9 cellular contexts compared by ENCODE assay signal in the genomic region with DNA sequence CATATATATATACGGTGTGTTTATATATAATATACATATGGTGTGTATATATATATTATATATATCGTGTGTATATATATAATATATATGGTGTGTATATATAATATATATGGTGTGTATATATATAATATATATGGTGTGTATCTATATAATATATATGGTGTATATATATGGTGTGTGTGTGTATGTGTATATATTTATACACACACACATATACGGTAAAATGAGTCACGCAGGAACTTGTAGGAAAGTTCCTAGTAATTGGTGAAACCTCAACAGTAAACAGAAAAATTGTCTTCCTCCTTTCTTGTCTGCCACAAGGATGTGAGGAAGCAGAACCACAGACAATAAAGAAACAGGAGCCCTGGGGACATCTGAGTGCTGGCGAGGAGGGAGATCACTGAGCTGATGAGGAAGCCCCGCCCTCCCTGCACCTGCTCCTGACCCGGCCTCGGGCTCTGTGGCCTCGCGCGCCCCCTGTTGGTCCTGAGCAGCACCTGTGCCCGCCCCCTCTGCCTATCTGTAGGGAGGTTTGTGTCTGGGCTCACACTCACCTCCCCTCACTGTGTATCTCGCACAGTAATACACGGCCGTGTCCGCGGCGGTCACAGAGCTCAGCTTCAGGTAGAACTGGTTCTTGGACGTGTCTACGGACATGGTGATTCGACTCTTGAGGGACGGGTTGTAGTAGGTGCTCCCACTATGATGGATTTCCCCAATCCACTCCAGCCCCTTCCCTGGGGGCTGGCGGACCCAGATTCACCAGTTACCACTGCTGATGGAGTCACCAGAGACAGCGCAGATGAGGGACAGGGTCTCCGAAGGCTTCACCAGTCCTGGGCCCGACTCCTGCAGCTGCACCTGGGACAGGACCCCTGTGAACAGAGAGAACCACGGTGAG.
DNase-seq lines count a peak whose midpoint lies in the region; ATAC-seq and TF ChIP-seq lines count a peak whose summit lies in the region.
"Had no signal": no experiment of that assay in that cellular context is flagged by ENCODE, and none has a peak within 500 bp of the region (broad histone marks: within the 10 kb centered on the region; RNA-seq: fewer than 3 reads in every experiment).

No MANE protein-coding gene starts in this region.

- H3K4me1 Mint-ChIP-seq in activated T-helper 1 cell treated with anti-CD3 and anti-CD28 coated beads, Interleukin-12 subunit alpha, Interleukin-12 subunit beta, Interleukin-2, Interleukin-4 antibody, amounts not matched to agents 30 ng/mL and 10 ng/mL and 1 ng/mL, durations not matched to agents 14 hours and 24 hours and 36 hours (ENCODE audit: low read depth), result peaks cover 7% of the 10 kb centered on the region

- no peak overlapping the region for H3K4me3 Mint-ChIP-seq in activated T-helper 1 cell treated with anti-CD3 and anti-CD28 coated beads, Interleukin-12 subunit alpha, Interleukin-12 subunit beta, Interleukin-2, Interleukin-4 antibody, amounts not matched to agents 30 ng/mL and 10 ng/mL and 1 ng/mL, durations not matched to agents 14 hours and 24 hours and 36 hours

- H3K4me3 ChIP-seq in HEK293 (ENCODE audit: low read depth, low read length) (no peak overlapping the region), PC-3 (ENCODE audit: low read length) (no peak overlapping the region), GM23248 (no peak overlapping the region)

- H2AFZ ChIP-seq in PC-3 (ENCODE audit: low read length) (no peak overlapping the region), GM23248 (no peak overlapping the region)

- H3F3A ChIP-seq in PC-3 (ENCODE audit: low read length, unreplicated experiment), result no peaks in the 10 kb centered on the region
- H3F3A ChIP-seq in GM23248 (ENCODE audit: insufficient read depth), result no peaks in the 10 kb centered on the region

- H3K27me3 ChIP-seq in PC-3 (ENCODE audit: low read length) (no peaks in the 10 kb centered on the region), GM23248 (replicated peaks; ENCODE audit: insufficient read depth) (no peaks in the 10 kb centered on the region)

- CTCF ChIA-PET in HEK293 (lab: Yijun Ruan, JAX), result interaction anchor here (0.6 to 3.5 kb wide), 9 partner anchors 9 to 72 kb away, joined by 3 to 23 read pairs (median 4); no protein-coding TSS in a partner anchor
- CTCF ChIA-PET in PC-3 (lab: Charles Lee), result no interaction called here

- in situ Hi-C loops in GM23248 (cut with MboI), result no loop called here

- no peak for TF ChIP-seq CTCF in HEK293 (tag by site-specific recombination; IDR thresholded peaks at IDR 0.05)
- TF ChIP-seq CTCF in PC-3 (conservative IDR thresholded peaks at IDR 0.05; ENCODE audit: low read depth, low read length), result 0 out of 2 replicates have a peak, but pooled peaks have one; percentile 8

- ATAC-seq in PC-3 (no peak), GM21526 (IDR thresholded peaks at IDR 0.05; ENCODE audit: low FRiP score, unreplicated experiment) (no peak), GM21786 (IDR thresholded peaks at IDR 0.05; ENCODE audit: unreplicated experiment) (no peak)
- ATAC-seq: HCT116 had no signal

- H3K27ac ChIP-seq in HEK293 (ENCODE audit: extremely low read depth, low read depth, low read length) (no peak overlapping the region), PC-3 (ENCODE audit: low read length) (no peak overlapping the region), GM23248 (no peak overlapping the region)

- BruUV-seq in PC-3 (replicated peaks; lab: Mats Ljungman, UMichigan), result no TSS peak

- H4K20me1 ChIP-seq in PC-3 (ENCODE audit: low read length) (no peaks in the 10 kb centered on the region), GM23248 (ENCODE audit: insufficient read depth) (no peaks in the 10 kb centered on the region)

- no peak overlapping the region for H3K27ac Mint-ChIP-seq in activated T-helper 1 cell treated with anti-CD3 and anti-CD28 coated beads, Interleukin-12 subunit alpha, Interleukin-12 subunit beta, Interleukin-2, Interleukin-4 antibody, amounts not matched to agents 30 ng/mL and 10 ng/mL and 1 ng/mL, durations not matched to agents 14 hours and 24 hours and 36 hours

- H3K4me1 ChIP-seq in HEK293 (ENCODE audit: control insufficient read depth, insufficient read depth, low read length) (no peaks in the 10 kb centered on the region), PC-3 (ENCODE audit: insufficient read depth, low read length) (no peaks in the 10 kb centered on the region), GM23248 (ENCODE audit: insufficient read depth) (no peaks in the 10 kb centered on the region)

- no peak overlapping the region for H3K9ac ChIP-seq in PC-3 (ENCODE audit: low read length)
- no peak overlapping the region for H3K9ac ChIP-seq in GM23248

- H3K9me3 Mint-ChIP-seq in activated T-helper 1 cell treated with anti-CD3 and anti-CD28 coated beads, Interleukin-12 subunit alpha, Interleukin-12 subunit beta, Interleukin-2, Interleukin-4 antibody, amounts not matched to agents 30 ng/mL and 10 ng/mL and 1 ng/mL, durations not matched to agents 14 hours and 24 hours and 36 hours, result no peaks in the 10 kb centered on the region

- WGBS in GM23248 (ENCODE audit: low coverage in 1 of 2, low lambda C conversion rate in 2 of 2, missing lambda C conversion rate in 2 of 2), 2 experiments, result 44 to 45% methylated on average over 25 to 27 of the region's 27 CpGs

- no peaks in the 10 kb centered on the region for H3K9me2 ChIP-seq in PC-3 (replicated peaks; ENCODE audit: low read length)
- H3K9me2 ChIP-seq in GM23248 (ENCODE audit: insufficient read depth), result no peaks in the 10 kb centered on the region

- POLR2A ChIA-PET in HEK293 (lab: Yijun Ruan, JAX) (no interaction called here), PC-3 (lab: Charles Lee; ENCODE audit: unreplicated experiment) (no interaction called here)

- H3K9me3 ChIP-seq in HEK293 (ENCODE audit: control insufficient read depth, insufficient read depth, low read depth, low read length) (no peaks in the 10 kb centered on the region; the same call in none of the 2 replicates), PC-3 (ENCODE audit: low read length) (no peaks in the 10 kb centered on the region), GM23248 (ENCODE audit: low read depth) (no peaks in the 10 kb centered on the region)

- H3K79me2 ChIP-seq in PC-3 (ENCODE audit: low read length) (no peaks in the 10 kb centered on the region), GM23248 (ENCODE audit: insufficient read depth) (no peaks in the 10 kb centered on the region)

- H3K27me3 Mint-ChIP-seq in activated T-helper 1 cell treated with anti-CD3 and anti-CD28 coated beads, Interleukin-12 subunit alpha, Interleukin-12 subunit beta, Interleukin-2, Interleukin-4 antibody, amounts not matched to agents 30 ng/mL and 10 ng/mL and 1 ng/mL, durations not matched to agents 14 hours and 24 hours and 36 hours (ENCODE audit: insufficient read depth), result peaks cover 34% of the 10 kb centered on the region

- H3K4me2 ChIP-seq in PC-3 (ENCODE audit: low read length) (no peak overlapping the region), GM23248 (ENCODE audit: unreplicated experiment) (no peak overlapping the region)

- H3K36me3 ChIP-seq in HEK293 (ENCODE audit: control insufficient read depth in 2 of 2, insufficient read depth in 1 of 2, low read length in 2 of 2) (no peaks in the 10 kb centered on the region), PC-3 (ENCODE audit: low read depth, low read length) (no peaks in the 10 kb centered on the region), GM23248 (ENCODE audit: low read depth) (no peaks in the 10 kb centered on the region)

- DNase-seq in CMK (ENCODE audit: low read depth), result peak; percentile 32
- no peak for DNase-seq in PC-3
- DNase-seq in activated T-helper 1 cell treated with anti-CD3 and anti-CD28 coated beads, Interleukin-12 subunit alpha, Interleukin-12 subunit beta, Interleukin-2, Interleukin-4 antibody, amounts not matched to agents 30 ng/mL and 10 ng/mL and 1 ng/mL, durations not matched to agents 14 hours and 24 hours and 36 hours (ENCODE audit: low spot score), result peak; percentile 69
- DNase-seq in stimulated activated CD4-positive, alpha-beta T cell treated with anti-CD3 and anti-CD28 coated beads, Interleukin-12 subunit alpha, Interleukin-12 subunit beta, amount 100 ng/mL, for 48 hours (ENCODE audit: low read depth in 2 of 3, low spot score in 1 of 3), result peak; percentile 80 to 82 (median 81)
- no peak for DNase-seq in GM23248

- intact Hi-C loops in PC-3 (cut with micrococcal nuclease), result no loop called here
- intact Hi-C loops in activated T-helper 1 cell treated with anti-CD3 and anti-CD28 coated beads, Interleukin-12 subunit alpha, Interleukin-12 subunit beta, Interleukin-2, Interleukin-4 antibody, amounts not matched to agents 30 ng/mL and 10 ng/mL and 1 ng/mL, durations not matched to agents 14 hours and 24 hours and 36 hours (cut with micrococcal nuclease), result no loop called here

- no peaks in the 10 kb centered on the region for H3K36me3 Mint-ChIP-seq in activated T-helper 1 cell treated with anti-CD3 and anti-CD28 coated beads, Interleukin-12 subunit alpha, Interleukin-12 subunit beta, Interleukin-2, Interleukin-4 antibody, amounts not matched to agents 30 ng/mL and 10 ng/mL and 1 ng/mL, durations not matched to agents 14 hours and 24 hours and 36 hours (ENCODE audit: low read depth)

TF ChIP-seq in HEK293, 187 proteins besides CTCF, POLR2A, EP300 and RAD21:
- TF ChIP-seq KLF9 (tag by site-specific recombination; IDR thresholded peaks at IDR 0.05; ENCODE audit: low read depth), result 0 out of 2 replicates have a peak, but pooled peaks have one; percentile 21
- no peak for TF ChIP-seq BCL6B (tag by site-specific recombination; IDR thresholded peaks at IDR 0.05)
- TF ChIP-seq, protein P1, sequence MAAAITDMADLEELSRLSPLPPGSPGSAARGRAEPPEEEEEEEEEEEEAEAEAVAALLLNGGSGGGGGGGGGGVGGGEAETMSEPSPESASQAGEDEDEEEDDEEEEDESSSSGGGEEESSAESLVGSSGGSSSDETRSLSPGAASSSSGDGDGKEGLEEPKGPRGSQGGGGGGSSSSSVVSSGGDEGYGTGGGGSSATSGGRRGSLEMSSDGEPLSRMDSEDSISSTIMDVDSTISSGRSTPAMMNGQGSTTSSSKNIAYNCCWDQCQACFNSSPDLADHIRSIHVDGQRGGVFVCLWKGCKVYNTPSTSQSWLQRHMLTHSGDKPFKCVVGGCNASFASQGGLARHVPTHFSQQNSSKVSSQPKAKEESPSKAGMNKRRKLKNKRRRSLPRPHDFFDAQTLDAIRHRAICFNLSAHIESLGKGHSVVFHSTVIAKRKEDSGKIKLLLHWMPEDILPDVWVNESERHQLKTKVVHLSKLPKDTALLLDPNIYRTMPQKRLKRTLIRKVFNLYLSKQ (tag by site-specific recombination; IDR thresholded peaks at IDR 0.05; ENCODE audit: borderline replicate concordance), result no peak
TF ChIP-seq in HEK293: peak in this region for 1.

Comparison
In these comparisons a context has a peak if more than half of its experiments do, and no peak if none do; other contexts are left out.
1. DNase-seq: peak in CMK (single experiment), activated T-helper 1 cell treated with anti-CD3 and anti-CD28 coated beads, Interleukin-12 subunit alpha, Interleukin-12 subunit beta, Interleukin-2, Interleukin-4 antibody, amounts not matched to agents 30 ng/mL and 10 ng/mL and 1 ng/mL, durations not matched to agents 14 hours and 24 hours and 36 hours (single experiment) and stimulated activated CD4-positive, alpha-beta T cell treated with anti-CD3 and anti-CD28 coated beads, Interleukin-12 subunit alpha, Interleukin-12 subunit beta, amount 100 ng/mL, for 48 hours (3 of 3); none in PC-3 (single experiment) and GM23248 (single experiment).